In the genomic region with DNA sequence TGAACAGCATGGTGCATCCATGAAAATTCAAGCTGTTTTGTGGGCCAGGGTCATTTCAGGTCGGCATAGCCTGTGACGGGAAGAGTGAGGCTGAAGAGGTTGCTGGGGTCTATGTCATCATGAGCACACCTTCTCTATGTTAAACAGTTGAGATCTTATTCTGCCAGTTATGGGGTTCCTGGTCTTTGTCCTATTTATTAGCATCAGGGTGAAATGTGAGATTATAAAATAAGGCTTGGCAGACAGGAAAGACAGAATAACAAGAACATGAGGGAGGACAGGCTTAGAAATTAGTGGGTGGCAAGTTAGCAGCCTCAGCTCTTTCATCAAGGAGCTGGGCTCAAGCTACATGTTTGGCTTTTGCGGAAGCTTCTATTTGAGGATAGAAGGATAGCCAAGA, we compare ENCODE assay signal across 29 cellular contexts. TPM values are rescaled to one million over a fixed set of nuclear protein-coding genes. Genes with fewer than 3 reads are reported as not detected.
"Had no signal": no experiment of that assay in that cellular context is flagged by ENCODE, and none has a peak within 500 bp of the region (broad histone marks: within the 10 kb centered on the region; RNA-seq: fewer than 3 reads in every experiment).

No MANE protein-coding gene starts in this region.

- DNase-seq: colonic mucosa; cortex of kidney; effector CD8-positive, alpha-beta T cell; effector memory CD8-positive, alpha-beta T cell; erythroblast; esophagus squamous epithelium; foreskin fibroblast; foreskin melanocyte; gastrocnemius medialis; glutamatergic neuron; head of caudate nucleus; heart right ventricle; hippocampal formation; left cardiac atrium; left lung; left ventricle myocardium superior; lower lobe of right lung; mesenchymal stem cell; mucosa of descending colon; naive B cell had no signal

- ATAC-seq: effector memory CD8-positive, alpha-beta T cell; esophagus mucosa; gastrocnemius medialis; heart right ventricle; left cardiac atrium; left lung; left ventricle myocardium superior; lower lobe of right lung; mucosa of descending colon had no signal

- H3K36me3 Mint-ChIP-seq: mesothelial cell of epicardium, naive B cell had no signal

- H3K9me3 Mint-ChIP-seq: dendritic cell treated with granulocyte-macrophage colony-stimulating factor and Interleukin-4, amounts not matched to agents 40 ng/mL and 50 ng/mL, for 4 days; effector memory CD8-positive, alpha-beta T cell; endodermal cell; mesothelial cell of epicardium; naive B cell had no signal

- H3K27me3 Mint-ChIP-seq: dendritic cell treated with granulocyte-macrophage colony-stimulating factor and Interleukin-4, amounts not matched to agents 40 ng/mL and 50 ng/mL, for 4 days had no signal

- H3K4me3 Mint-ChIP-seq: dendritic cell treated with granulocyte-macrophage colony-stimulating factor and Interleukin-4, amounts not matched to agents 40 ng/mL and 50 ng/mL, for 4 days; effector memory CD8-positive, alpha-beta T cell; endodermal cell; mesothelial cell of epicardium; naive B cell had no signal

- H3K27ac Mint-ChIP-seq: dendritic cell treated with granulocyte-macrophage colony-stimulating factor and Interleukin-4, amounts not matched to agents 40 ng/mL and 50 ng/mL, for 4 days; effector memory CD8-positive, alpha-beta T cell; endodermal cell; mesothelial cell of epicardium had no signal

RNA-seq across cellular contexts. Expression of a gene that starts 51.7 kb away (rescaled TPM):
- total RNA-seq: dermis microvascular lymphatic vessel endothelial cell, endodermal cell, gastrocnemius medialis, kidney epithelial cell, left cardiac atrium, left ventricle myocardium superior, lung microvascular endothelial cell, mesenteric fat pad, mesothelial cell of epicardium, myocyte had no signal
